29 cellular contexts compared by ENCODE assay signal in the genomic region with DNA sequence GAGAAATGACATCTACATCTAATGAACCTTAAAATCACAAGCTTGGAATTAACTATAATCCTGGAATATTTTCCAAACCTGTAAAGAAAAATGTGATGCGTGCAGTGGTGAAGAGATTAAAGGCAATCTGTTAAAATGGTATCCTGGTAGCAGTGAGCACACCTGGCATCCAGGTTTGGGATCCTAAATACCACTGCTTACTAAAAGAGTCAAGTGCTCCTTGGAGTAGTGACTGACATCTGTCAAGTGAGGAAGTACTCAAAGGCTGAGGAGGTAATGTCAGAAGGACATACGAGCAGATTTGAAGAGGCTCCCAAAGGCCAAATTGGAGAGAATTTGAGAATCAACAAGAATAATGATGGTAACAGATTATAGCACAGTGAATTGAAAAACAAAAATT.
"Had no signal": no experiment of that assay in that cellular context is flagged by ENCODE, and none has a peak within 500 bp of the region (broad histone marks: within the 10 kb centered on the region; RNA-seq: fewer than 3 reads in every experiment).

No MANE protein-coding gene starts in this region.

- DNase-seq: activated CD4-positive, alpha-beta T cell treated with anti-CD3 and anti-CD28 coated beads, Interleukin-2, amount 50 U/mL, for 1 hour; activated CD4-positive, CD25-positive, alpha-beta regulatory T cell treated with anti-CD3 and anti-CD28 coated beads, Interleukin-2, amount 50 U/mL, for 72 hours; activated CD8-positive, alpha-beta memory T cell treated with anti-CD3 and anti-CD28 coated beads, Interleukin-2, amount 10 ng/mL, durations not matched to agents 7 days and 5 days; activated CD8-positive, alpha-beta T cell treated with anti-CD3 and anti-CD28 coated beads, Interleukin-2, amount 10 ng/mL, durations not matched to agents 7 days and 5 days; activated naive CD4-positive, alpha-beta T cell; activated naive CD8-positive, alpha-beta T cell treated with anti-CD3 and anti-CD28 coated beads for 36 hours; activated T-cell treated with anti-CD3 and anti-CD28 coated beads, Interleukin-2, amount 50 U/mL, for 48 hours; adrenal gland; aorta; body of pancreas; cerebellar nuclear complex; colonic mucosa; effector CD8-positive, alpha-beta T cell; esophagus squamous epithelium; left ventricle myocardium inferior; mucosa of descending colon; small intestine; stimulated activated CD4-positive, alpha-beta T cell treated with anti-CD3 and anti-CD28 coated beads, Interleukin-4, amount 100 ng/mL, for 24 hours; T-helper 2 cell; trophoblast cell; uterus had no signal

- ATAC-seq: activated CD8-positive, alpha-beta memory T cell treated with anti-CD3 and anti-CD28 coated beads, Interleukin-2, amount 10 ng/mL, durations not matched to agents 7 days and 5 days; activated CD8-positive, alpha-beta T cell treated with anti-CD3 and anti-CD28 coated beads, Interleukin-2, amount 10 ng/mL, durations not matched to agents 7 days and 5 days; body of pancreas; mucosa of descending colon; natural killer cell treated with Interleukin-12 subunit alpha and Interleukin-12 subunit beta and Interleukin-15 and Interleukin-18, amount 100 ng/mL, for 72 hours; sciatic nerve; stimulated activated effector memory CD8-positive, alpha-beta T cell treated with anti-CD3 and anti-CD28 coated beads, Interleukin-12 subunit alpha, Interleukin-12 subunit beta, amount 100 ng/mL, for 72 hours had no signal

- H3K4me1 ChIP-seq: adrenal gland, body of pancreas, colonic mucosa, esophagus squamous epithelium, uterus had no signal

- H3K9me3 ChIP-seq: adrenal gland, body of pancreas, colonic mucosa, esophagus squamous epithelium, left ventricle myocardium inferior, mucosa of descending colon, thoracic aorta, uterus had no signal

- FAIRE-seq: endometrium, frontal cortex, islet of Langerhans, small intestine had no signal

- H3K36me3 ChIP-seq: colonic mucosa, thoracic aorta, uterus had no signal

- H3K4me3 ChIP-seq: adrenal gland, body of pancreas, colonic mucosa, esophagus squamous epithelium, left ventricle myocardium inferior, mucosa of descending colon, thoracic aorta, uterus had no signal

- H3K27ac ChIP-seq: adrenal gland, body of pancreas, colonic mucosa, epithelial cell of prostate, esophagus squamous epithelium, left ventricle myocardium inferior, thoracic aorta, uterus had no signal

- H3K27me3 ChIP-seq: adrenal gland, body of pancreas, colonic mucosa, esophagus squamous epithelium, uterus had no signal
